In genomic region chr2:4553219-4553618, GRCh38 we compare ENCODE assay signal across 1 cellular context.
TF ChIP-seq lines count a peak whose summit lies in the region.

No MANE protein-coding gene starts in this region.

TF ChIP-seq in H1, 55 proteins besides CTCF, POLR2A, EP300 and RAD21 (continued from another document):
- TF ChIP-seq CHD7 (IDR thresholded peaks at IDR 0.05; ENCODE audit: insufficient replicate concordance, low read length): no peak
- no peak for TF ChIP-seq CEBPB (IDR thresholded peaks at IDR 0.05; ENCODE audit: low read depth, low read length)
- no peak for TF ChIP-seq SIX5 (IDR thresholded peaks at IDR 0.05; ENCODE audit: low read depth, low read length)
- no peak for TF ChIP-seq EZH2 (IDR thresholded peaks at IDR 0.05; ENCODE audit: low read depth, low read length, severe bottlenecking)
- TF ChIP-seq BRCA1 (IDR thresholded peaks at IDR 0.05; ENCODE audit: low read depth, low read length): no peak
